Comparison of ENCODE assay signal across 12 cellular contexts in the genomic region with DNA sequence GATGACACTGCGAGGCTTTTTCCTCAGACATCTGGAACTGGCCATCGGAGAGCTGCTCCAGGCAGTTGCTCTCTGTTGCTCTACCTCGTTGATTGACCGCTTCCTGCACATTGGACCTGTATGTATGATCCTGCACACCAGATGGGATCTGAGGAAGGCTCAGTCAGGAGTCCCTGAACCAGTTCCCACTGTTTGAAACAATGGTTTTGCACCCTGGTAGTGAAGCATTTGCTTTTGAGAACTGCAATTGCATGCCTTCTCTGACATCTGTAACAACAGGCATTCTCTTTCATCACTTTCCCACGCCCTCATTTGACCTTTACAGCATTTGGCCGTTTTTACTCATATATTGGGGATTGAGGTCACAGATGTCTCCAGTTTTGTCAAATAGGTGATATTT.
DNase-seq lines count a peak whose midpoint lies in the region; ATAC-seq lines count a peak whose summit lies in the region.
"Had no signal": no experiment of that assay in that cellular context is flagged by ENCODE, and none has a peak within 500 bp of the region (broad histone marks: within the 10 kb centered on the region; RNA-seq: fewer than 3 reads in every experiment).

No MANE protein-coding gene starts in this region.

- H3K36me3 Mint-ChIP-seq in activated naive CD4-positive, alpha-beta T cell treated with anti-CD3 and anti-CD28 coated beads, Interleukin-2, amount 50 U/mL, for 72 hours = no peaks in the 10 kb centered on the region
- peaks cover 0 to 19% (median 0%) of the 10 kb centered on the region in 5 donors for H3K36me3 Mint-ChIP-seq in naive thymus-derived CD4-positive, alpha-beta T cell

- no peaks in the 10 kb centered on the region for H3K9me3 ChIP-seq in naive thymus-derived CD4-positive, alpha-beta T cell (ENCODE audit: control insufficient read depth in 2 of 3, low read length in 3 of 3)

- no peak for DNase-seq in activated naive CD4-positive, alpha-beta T cell treated with anti-CD3 and anti-CD28 coated beads, Interleukin-2, amount 50 U/mL, for 72 hours (ENCODE audit: low spot score in 2 of 2)
- DNase-seq in activated naive CD4-positive, alpha-beta T cell treated with anti-CD3 and anti-CD28 coated beads, Interleukin-2, amount 50 U/mL, for 16 hours = no peak
- peak; percentile 98 for DNase-seq in RPMI7951 (ENCODE audit: low read depth)
- DNase-seq in fibroblast of gingiva (ENCODE audit: low read depth) = peak; percentile 45
- DNase-seq in stimulated activated naive CD8-positive, alpha-beta T cell treated with anti-CD3 and anti-CD28 coated beads, Interleukin-15, Interleukin-2, amounts not matched to agents 100 U/mL and 50 U/mL, for 24 hours = peak; percentile 29
- DNase-seq in naive thymus-derived CD4-positive, alpha-beta T cell = no peak
- DNase-seq in GM19240 (ENCODE audit: insufficient read length, low spot score) = no peak
- DNase-seq: NCI-H524 treated with DMSO at 0.1 percent for 48 hours; stimulated activated naive CD4-positive, alpha-beta T cell had no signal

- H3K27me3 Mint-ChIP-seq in naive thymus-derived CD4-positive, alpha-beta T cell = no peaks in the 10 kb centered on the region

- H3K36me3 ChIP-seq in naive thymus-derived CD4-positive, alpha-beta T cell (ENCODE audit: control insufficient read depth in 2 of 3, insufficient read depth in 3 of 3, low read length in 3 of 3) = no peaks in the 10 kb centered on the region

- no peak overlapping the region for H3K4me3 ChIP-seq in naive thymus-derived CD4-positive, alpha-beta T cell (ENCODE audit: low read length)

- H3K4me3 Mint-ChIP-seq in naive thymus-derived CD4-positive, alpha-beta T cell = peak overlapping the region in 1 of 10 donors; percentile 26

- POLR2A ChIA-PET in naive thymus-derived CD4-positive, alpha-beta T cell (lab: Charles Lee) = no interaction called here

- peaks cover 35 to 66% (median 38%) of the 10 kb centered on the region in 7 donors for H3K4me1 Mint-ChIP-seq in naive thymus-derived CD4-positive, alpha-beta T cell

- no peak overlapping the region for H3K27ac ChIP-seq in naive thymus-derived CD4-positive, alpha-beta T cell (ENCODE audit: low read depth, low read length)
- H3K27ac ChIP-seq: C4-2B, epithelial cell of prostate had no signal

- no peaks in the 10 kb centered on the region for H3K9me3 Mint-ChIP-seq in activated naive CD4-positive, alpha-beta T cell treated with anti-CD3 and anti-CD28 coated beads, Interleukin-2, amount 50 U/mL, for 72 hours
- peaks cover 0 to 1% (median 0%) of the 10 kb centered on the region in 11 donors for H3K9me3 Mint-ChIP-seq in naive thymus-derived CD4-positive, alpha-beta T cell

- CTCF ChIA-PET in naive thymus-derived CD4-positive, alpha-beta T cell (lab: Charles Lee) = no interaction called here

- peak; percentile 31 to 55 for ATAC-seq in activated naive CD4-positive, alpha-beta T cell treated with anti-CD3 and anti-CD28 coated beads, Interleukin-2, amount 50 U/mL, for 72 hours
- ATAC-seq in stimulated activated naive CD8-positive, alpha-beta T cell treated with anti-CD3 and anti-CD28 coated beads, Interleukin-15, Interleukin-2, amounts not matched to agents 100 U/mL and 50 U/mL, for 24 hours = no peak
- ATAC-seq in naive thymus-derived CD4-positive, alpha-beta T cell = no peak
- ATAC-seq in HG03439 (IDR thresholded peaks at IDR 0.05; ENCODE audit: unreplicated experiment) = no peak

- peak overlapping the region in 1 of 2 donors; percentile 18 for H3K27ac Mint-ChIP-seq in activated naive CD4-positive, alpha-beta T cell treated with anti-CD3 and anti-CD28 coated beads, Interleukin-2, amount 50 U/mL, for 72 hours
- H3K27ac Mint-ChIP-seq in naive thymus-derived CD4-positive, alpha-beta T cell = peak overlapping the region in 2 of 9 donors; percentile 34 to 47

- peaks cover 26 to 67% of the 10 kb centered on the region in 2 donors for H3K4me1 ChIP-seq in naive thymus-derived CD4-positive, alpha-beta T cell (ENCODE audit: control insufficient read depth in 2 of 2, insufficient read depth in 2 of 2, low read length in 2 of 2)

- H3K27me3 ChIP-seq in naive thymus-derived CD4-positive, alpha-beta T cell (ENCODE audit: control insufficient read depth in 2 of 2, insufficient read depth in 2 of 2, low read length in 2 of 2) = no peaks in the 10 kb centered on the region

- intact Hi-C loops in naive thymus-derived CD4-positive, alpha-beta T cell (cut with micrococcal nuclease) = no loop called here

Comparison
In these comparisons a context has a peak if more than half of its experiments do, and no peak if none do; other contexts are left out.
1. ATAC-seq: peak in activated naive CD4-positive, alpha-beta T cell treated with anti-CD3 and anti-CD28 coated beads, Interleukin-2, amount 50 U/mL, for 72 hours (2 of 2); none in stimulated activated naive CD8-positive, alpha-beta T cell treated with anti-CD3 and anti-CD28 coated beads, Interleukin-15, Interleukin-2, amounts not matched to agents 100 U/mL and 50 U/mL, for 24 hours (single experiment), naive thymus-derived CD4-positive, alpha-beta T cell (single experiment) and HG03439 (single experiment).
2. DNase-seq: peak in RPMI7951 (single experiment), fibroblast of gingiva (single experiment) and stimulated activated naive CD8-positive, alpha-beta T cell treated with anti-CD3 and anti-CD28 coated beads, Interleukin-15, Interleukin-2, amounts not matched to agents 100 U/mL and 50 U/mL, for 24 hours (single experiment); none in activated naive CD4-positive, alpha-beta T cell treated with anti-CD3 and anti-CD28 coated beads, Interleukin-2, amount 50 U/mL, for 72 hours (0 of 2), activated naive CD4-positive, alpha-beta T cell treated with anti-CD3 and anti-CD28 coated beads, Interleukin-2, amount 50 U/mL, for 16 hours (single experiment), naive thymus-derived CD4-positive, alpha-beta T cell (0 of 9) and GM19240 (single experiment).